ENCODE assay signal across 10 cellular contexts in genomic region chr11:111733009-111733408, GRCh38. TPM values are rescaled to one million over a fixed set of nuclear protein-coding genes. Genes with fewer than 3 reads are reported as not detected.
A peak's percentile ranks its signal among the peaks of the same experiment; 100 is the strongest.
DNase-seq lines count a peak whose midpoint lies in the region; ATAC-seq and TF ChIP-seq lines count a peak whose summit lies in the region.
"Had no signal": no experiment of that assay in that cellular context is flagged by ENCODE, and none has a peak within 500 bp of the region (broad histone marks: within the 10 kb centered on the region; RNA-seq: fewer than 3 reads in every experiment).

No MANE protein-coding gene starts in this region.

- H2BK15ac ChIP-seq in IMR-90 (ENCODE audit: low read depth, low read length) = peak overlapping the region; percentile 76; the same call in 2 of the 3 replicates

- peak overlapping the region; percentile 93 for H2AK9ac ChIP-seq in IMR-90 (replicated peaks; ENCODE audit: low read depth, low read length, poor library complexity)

- H3K27ac ChIP-seq in IMR-90 (ENCODE audit: insufficient read depth, low read length) = peak overlapping the region; percentile 96
- H3K27ac ChIP-seq in lower lobe of right lung = peak overlapping the region; percentile 90
- H3K27ac ChIP-seq in substantia nigra (ENCODE audit: low read depth, low read length, poor library complexity, severe bottlenecking) = peak overlapping the region; percentile 98

- intact Hi-C loops in IMR-90 (cut with micrococcal nuclease) = no loop called here
- intact Hi-C loops in lower lobe of right lung (cut with DNase I) = no loop called here

- H3K56ac ChIP-seq in IMR-90 (ENCODE audit: extremely low read depth, insufficient read depth, low read length) = no peak overlapping the region

- H2BK20ac ChIP-seq in IMR-90 (ENCODE audit: low read depth, low read length) = peak overlapping the region; percentile 79

- dilution Hi-C loops in IMR-90 (cut with HindIII; ENCODE audit: low sequenced_read_pairs, unreplicated experiment) = no loop called here

- in situ Hi-C loops in IMR-90 (cut with MboI; ENCODE audit: low sequenced_read_pairs) = no loop called here

- H3K27me3 ChIP-seq in IMR-90 (ENCODE audit: control insufficient read depth, insufficient read depth, low read length) (no peaks in the 10 kb centered on the region), lower lobe of right lung (ENCODE audit: low read depth) (no peaks in the 10 kb centered on the region)

- H3K4me2 ChIP-seq in IMR-90 (ENCODE audit: low read depth, low read length) = peak overlapping the region; percentile 21; the same call in 1 of the 2 replicates

- no TSS peak for BruUV-seq in IMR-90 (replicated peaks; lab: Mats Ljungman, UMichigan)

- peak overlapping the region; percentile 87 for H3K18ac ChIP-seq in IMR-90 (ENCODE audit: low read depth, low read length)

- H2BK120ac ChIP-seq in IMR-90 (ENCODE audit: low read depth, low read length) = peak overlapping the region; percentile 84

- peak overlapping the region; percentile 95 for H2BK5ac ChIP-seq in IMR-90 (ENCODE audit: low read depth, low read length, poor library complexity, severe bottlenecking)

- H2AK5ac ChIP-seq in IMR-90 (ENCODE audit: low read depth, low read length) = peak overlapping the region; percentile 98

- TF ChIP-seq RAD21 in IMR-90 (IDR thresholded peaks at IDR 0.05; ENCODE audit: low read length) = peak; percentile 32; the same call in 1 of the 2 replicates

- H3K36me3 ChIP-seq in IMR-90 (ENCODE audit: control insufficient read depth, insufficient read depth, low read length) (peaks cover 5% of the 10 kb centered on the region; the same call in 1 of the 2 replicates), lower lobe of right lung (peaks cover 4% of the 10 kb centered on the region)

- H4K5ac ChIP-seq in IMR-90 (ENCODE audit: low read depth, low read length) = peak overlapping the region; percentile 93

- TF ChIP-seq CTCF in IMR-90 (conservative IDR thresholded peaks at IDR 0.05; ENCODE audit: low read depth, low read length) (no peak), lower lobe of right lung (IDR thresholded peaks at IDR 0.05) (no peak)

- peak overlapping the region; percentile 89 for H3K14ac ChIP-seq in IMR-90 (replicated peaks; ENCODE audit: low read depth, low read length)

- peak overlapping the region; percentile 86 for H3K23ac ChIP-seq in IMR-90 (ENCODE audit: low read depth, low read length)

- H3K4me3 ChIP-seq in IMR-90 (ENCODE audit: insufficient read depth, low read depth, low read length) (no peak overlapping the region), lower lobe of right lung (no peak overlapping the region)

- CTCF ChIA-PET in IMR-90 (lab: Yijun Ruan, JAX) = interaction anchor here (0.9 to 1.1 kb wide), 2 partner anchors 45 to 129 kb away, joined by 3 read pairs; no protein-coding TSS in a partner anchor

- H4K8ac ChIP-seq in IMR-90 (ENCODE audit: low read depth in 2 of 2, low read length in 2 of 2) = peak overlapping the region; percentile 2 to 89

- TF ChIP-seq POLR2A in IMR-90 (IDR thresholded peaks at IDR 0.05; ENCODE audit: low read depth, low read length) = peak; percentile 60; the same call in 1 of the 2 replicates

- 0% methylated on average over 1 of the region's 7 CpGs; no CpG with 5 or more reads in 1 of the 2 experiments for WGBS in IMR-90 (ENCODE audit: extremely low coverage in 2 of 2, insufficient read length in 1 of 2), 2 experiments

- H3K9me3 ChIP-seq in IMR-90 (ENCODE audit: control insufficient read depth, insufficient read depth, low read length) = no peaks in the 10 kb centered on the region
- no peaks in the 10 kb centered on the region for H3K9me3 ChIP-seq in lower lobe of right lung

- H3K79me1 ChIP-seq in IMR-90 (ENCODE audit: low read depth in 1 of 2, low read length in 2 of 2) = peaks cover 3 to 63% of the 10 kb centered on the region in 2 experiments; a peak in 2 of 4 replicates

- peaks cover 58% of the 10 kb centered on the region for H3K4me1 ChIP-seq in IMR-90 (ENCODE audit: control insufficient read depth, insufficient read depth, low read length)
- peaks cover 78% of the 10 kb centered on the region for H3K4me1 ChIP-seq in lower lobe of right lung

- DNase-seq in IMR-90 = peak; percentile 91
- peak; percentile 92 for DNase-seq in dermis blood vessel endothelial cell
- no peak for DNase-seq in lower lobe of right lung
- DNase-seq in substantia nigra (lab: John Stamatoyannopoulos, UW) = peak in 18 of 49 donors; percentile 15 to 63 (median 38)
- no peak for DNase-seq in DMS 273 (lab: John Stamatoyannopoulos, UW; ENCODE audit: unreplicated experiment)
- DNase-seq: activated CD4-positive, alpha-beta memory T cell treated with anti-CD3 and anti-CD28 coated beads, Interleukin-2, amount 10 ng/mL, durations not matched to agents 7 days and 5 days; NCI-H2227 treated with DMSO at 0.1 percent for 48 hours had no signal

- no peaks in the 10 kb centered on the region for H4K20me1 ChIP-seq in IMR-90 (ENCODE audit: insufficient read depth, low read length)

- peak overlapping the region; percentile 41; the same call in 1 of the 2 replicates for H3K9ac ChIP-seq in IMR-90 (ENCODE audit: low read depth, low read length)

- H2AFZ ChIP-seq in IMR-90 (replicated peaks; ENCODE audit: low read length, poor library complexity) = peak overlapping the region; percentile 83

- POLR2A ChIA-PET in IMR-90 (lab: Charles Lee; ENCODE audit: unreplicated experiment) = interaction anchor here (0.7 to 1.3 kb wide), 2 partner anchors 34 to 60 kb away, joined by 3 to 9 read pairs; no protein-coding TSS in a partner anchor

- H3K9me1 ChIP-seq in IMR-90 (ENCODE audit: insufficient read depth, low read length) = peaks cover 36% of the 10 kb centered on the region

- peak overlapping the region; percentile 94 for H4K91ac ChIP-seq in IMR-90 (ENCODE audit: insufficient read depth, low read depth, low read length)

- peak overlapping the region; percentile 93 for H3K4ac ChIP-seq in IMR-90 (ENCODE audit: low read depth, low read length)

- ATAC-seq in IMR-90 (ENCODE audit: low read depth) (peak; percentile 25), lower lobe of right lung (peak; percentile 23 to 35), HG02759 (IDR thresholded peaks at IDR 0.05; ENCODE audit: unreplicated experiment) (no peak), GM19395 (IDR thresholded peaks at IDR 0.05; ENCODE audit: unreplicated experiment) (no peak), HG03175 (IDR thresholded peaks at IDR 0.05; ENCODE audit: unreplicated experiment) (no peak)

TF ChIP-seq in IMR-90, 13 proteins besides CTCF, POLR2A, EP300 and RAD21:
- TF ChIP-seq CHD1 (IDR thresholded peaks at IDR 0.05; ENCODE audit: low read depth, low read length) (no peak), ELK1 (IDR thresholded peaks at IDR 0.05; ENCODE audit: borderline replicate concordance, low read depth, low read length) (no peak), MXI1 (IDR thresholded peaks at IDR 0.05; ENCODE audit: borderline replicate concordance, low read depth, low read length) (peak; percentile 58; the same call in 1 of the 2 replicates), MAZ (IDR thresholded peaks at IDR 0.05; ENCODE audit: borderline replicate concordance, low read depth, low read length) (peak; percentile 73; the same call in 1 of the 2 replicates), CEBPB (IDR thresholded peaks at IDR 0.05; ENCODE audit: low read depth, low read length) (peak; percentile 57), FOS (IDR thresholded peaks at IDR 0.05; ENCODE audit: low read depth, low read length) (peak; percentile 61; the same call in 1 of the 2 replicates), USF2 (IDR thresholded peaks at IDR 0.05; ENCODE audit: low read depth, low read length) (no peak)

RNA-seq across cellular contexts. Expression of gene PPP2R1B, which starts 33.2 kb away (rescaled TPM):
- total RNA-seq in IMR-90 (2012; rRNA removed) (52.8 and 62.9 TPM in 2 replicates), dermis blood vessel endothelial cell (52.6 and 72.7 TPM in 2 replicates), lower lobe of right lung (24.1 TPM)
- polyA plus RNA-seq in IMR-90 (2012; rRNA removed) = 22.4 and 23.0 TPM in 2 replicates
- polyA plus RNA-seq in IMR-90 (2012; cell fraction: cytosol; rRNA removed) = 7.2 and 16.0 TPM in 2 replicates
- 4.4 and 27.4 TPM in 2 replicates for polyA plus RNA-seq in IMR-90 (2012; cell fraction: nucleus; rRNA removed; ENCODE audit: low replicate concordance)

Comparison
In these comparisons a context has a peak if more than half of its experiments do, and no peak if none do; other contexts are left out.
1. ATAC-seq: peak in IMR-90 (single experiment) and lower lobe of right lung (2 of 2); none in HG02759 (single experiment), GM19395 (single experiment) and HG03175 (single experiment).
2. DNase-seq: peak in IMR-90 (single experiment) and dermis blood vessel endothelial cell (single experiment); none in lower lobe of right lung (single experiment) and DMS 273 (single experiment).
3. Peak in every context shown above with its lines, with median percentiles within 50 percentile points of each other: H3K27ac ChIP-seq.